ENCODE assay signal across 8 cellular contexts in genomic region chr11:2400761-2401435, GRCh38. TPM values are rescaled to one million over a fixed set of nuclear protein-coding genes. Genes with fewer than 3 reads are reported as not detected.
DNase-seq lines count a peak whose midpoint lies in the region; ATAC-seq lines count a peak whose summit lies in the region.

No MANE protein-coding gene starts in this region.

- H3K36me3 Mint-ChIP-seq in activated T-helper 17 cell treated with anti-CD3 and anti-CD28 coated beads, Interleukin-2, amount 50 U/mL, for 72 hours (ENCODE audit: low read depth): peaks cover 31% of the 10 kb centered on the region

- no peaks in the 10 kb centered on the region for H3K9me3 Mint-ChIP-seq in activated T-helper 17 cell treated with anti-CD3 and anti-CD28 coated beads, Interleukin-2, amount 50 U/mL, for 72 hours

- H3K36me3 ChIP-seq in ACC112 (ENCODE audit: insufficient read depth, low read length) (0 out of 2 replicates have a peak, but pooled peaks cover 5% of the 10 kb centered on the region), HAP-1 (replicated peaks) (peaks cover 34% of the 10 kb centered on the region), iPS DF 6.9 (ENCODE audit: control insufficient read depth, insufficient read depth, low read length) (peaks cover 19% of the 10 kb centered on the region), stomach smooth muscle (ENCODE audit: control insufficient read depth in 2 of 2, insufficient read depth in 2 of 2, low read length in 2 of 2) (peaks cover 22 to 32% of the 10 kb centered on the region in 2 donors)

- ATAC-seq in activated T-helper 17 cell treated with anti-CD3 and anti-CD28 coated beads, Interleukin-2, amount 50 U/mL, for 72 hours (replicated peaks): no peak
- no peak for ATAC-seq in GM21786 (IDR thresholded peaks at IDR 0.05; ENCODE audit: unreplicated experiment)

- H3K4me3 ChIP-seq in ACC112 (ENCODE audit: low read depth, low read length) (peak overlapping the region; percentile 98), HAP-1 (peak overlapping the region; percentile 98), iPS DF 6.9 (ENCODE audit: low read length) (peak overlapping the region; percentile 92), stomach smooth muscle (ENCODE audit: low read length in 2 of 2) (peak overlapping the region; percentile 98 to 100)

- peak overlapping the region; percentile 82 for H3K4me3 Mint-ChIP-seq in activated T-helper 17 cell treated with anti-CD3 and anti-CD28 coated beads, Interleukin-2, amount 50 U/mL, for 72 hours

- in situ Hi-C loops in HAP-1 (cut with MboI; ENCODE audit: low sequenced_read_pairs): no loop called here

- H3K79me2 ChIP-seq in ACC112 (ENCODE audit: control insufficient read depth, insufficient read depth, low read length, unreplicated experiment): peaks cover 20% of the 10 kb centered on the region

- peak overlapping the region; percentile 91 for H3K27ac Mint-ChIP-seq in activated T-helper 17 cell treated with anti-CD3 and anti-CD28 coated beads, Interleukin-2, amount 50 U/mL, for 72 hours

- no peak for DNase-seq in HAP-1 (ENCODE audit: low spot score in 2 of 2)
- no peak for DNase-seq in iPS DF 6.9 (ENCODE audit: low read depth, low spot score)
- no peak for DNase-seq in GM03348 (ENCODE audit: low spot score)
- no peak for DNase-seq in stimulated activated CD4-positive, alpha-beta T cell treated with anti-CD3 and anti-CD28 coated beads, Interleukin-12 subunit alpha, Interleukin-12 subunit beta, amount 100 ng/mL, for 4 hours

- peak overlapping the region; percentile 99 to 100 for H3K9ac ChIP-seq in stomach smooth muscle (ENCODE audit: low read length in 2 of 2)

- peak overlapping the region; percentile 59 for H3K27ac ChIP-seq in ACC112 (ENCODE audit: low read depth, low read length)
- H3K27ac ChIP-seq in iPS DF 6.9 (ENCODE audit: low read length): no peak overlapping the region
- peak overlapping the region; percentile 99 for H3K27ac ChIP-seq in stomach smooth muscle (ENCODE audit: low read length)

- H3K27me3 Mint-ChIP-seq in activated T-helper 17 cell treated with anti-CD3 and anti-CD28 coated beads, Interleukin-2, amount 50 U/mL, for 72 hours: no peaks in the 10 kb centered on the region

- WGBS in iPS DF 6.9 (ENCODE audit: insufficient coverage, insufficient read length): no CpG with 5 or more reads among the region's 55 CpGs

- H3K9me3 ChIP-seq in HAP-1 (no peaks in the 10 kb centered on the region), iPS DF 6.9 (ENCODE audit: control insufficient read depth, insufficient read depth, low read length) (no peaks in the 10 kb centered on the region), stomach smooth muscle (ENCODE audit: control insufficient read depth in 2 of 2, low read length in 2 of 2) (no peaks in the 10 kb centered on the region)

- peak overlapping the region; percentile 40 for H2AFZ ChIP-seq in ACC112 (ENCODE audit: low read length, unreplicated experiment)

- no peaks in the 10 kb centered on the region for H3K4me1 Mint-ChIP-seq in activated T-helper 17 cell treated with anti-CD3 and anti-CD28 coated beads, Interleukin-2, amount 50 U/mL, for 72 hours

- H3K4me1 ChIP-seq in ACC112 (ENCODE audit: control insufficient read depth, insufficient read depth, low read length, unreplicated experiment) (peaks cover 19% of the 10 kb centered on the region), HAP-1 (no peaks in the 10 kb centered on the region), iPS DF 6.9 (ENCODE audit: control insufficient read depth, insufficient read depth, low read length) (no peaks in the 10 kb centered on the region), stomach smooth muscle (ENCODE audit: control insufficient read depth, insufficient read depth, low read length) (peaks cover 33% of the 10 kb centered on the region)

- no peaks in the 10 kb centered on the region for H3K27me3 ChIP-seq in ACC112 (ENCODE audit: insufficient read depth, low read length)
- H3K27me3 ChIP-seq in HAP-1 (ENCODE audit: low read depth): no peaks in the 10 kb centered on the region
- no peaks in the 10 kb centered on the region for H3K27me3 ChIP-seq in iPS DF 6.9 (ENCODE audit: control insufficient read depth, insufficient read depth, low read length)
- no peaks in the 10 kb centered on the region for H3K27me3 ChIP-seq in stomach smooth muscle (ENCODE audit: control insufficient read depth in 1 of 2, insufficient read depth in 2 of 2, low read length in 2 of 2)

RNA-seq across cellular contexts. Expression of gene TSSC4, which starts 0.3 kb away (rescaled TPM):
- total RNA-seq in activated T-helper 17 cell treated with anti-CD3 and anti-CD28 coated beads, Interleukin-2, amount 50 U/mL, for 72 hours: 10 to 100 TPM; 19.7 to 58.7 TPM

RNA-seq across cellular contexts. Expression of gene CD81, which starts 23.8 kb away (rescaled TPM):
- 100 to 1,000 TPM; 147 to 170 TPM for total RNA-seq in activated T-helper 17 cell treated with anti-CD3 and anti-CD28 coated beads, Interleukin-2, amount 50 U/mL, for 72 hours

RNA-seq across cellular contexts. Expression of gene TRPM5, which starts 43.4 kb away (rescaled TPM):
- not detected for total RNA-seq in activated T-helper 17 cell treated with anti-CD3 and anti-CD28 coated beads, Interleukin-2, amount 50 U/mL, for 72 hours

RNA-seq across cellular contexts. Expression of gene KCNQ1, which starts 43.9 kb away (rescaled TPM):
- 1 to 10 TPM; 7.0 to 9.7 TPM for total RNA-seq in activated T-helper 17 cell treated with anti-CD3 and anti-CD28 coated beads, Interleukin-2, amount 50 U/mL, for 72 hours
